5 cellular contexts compared by ENCODE assay signal in the genomic region with DNA sequence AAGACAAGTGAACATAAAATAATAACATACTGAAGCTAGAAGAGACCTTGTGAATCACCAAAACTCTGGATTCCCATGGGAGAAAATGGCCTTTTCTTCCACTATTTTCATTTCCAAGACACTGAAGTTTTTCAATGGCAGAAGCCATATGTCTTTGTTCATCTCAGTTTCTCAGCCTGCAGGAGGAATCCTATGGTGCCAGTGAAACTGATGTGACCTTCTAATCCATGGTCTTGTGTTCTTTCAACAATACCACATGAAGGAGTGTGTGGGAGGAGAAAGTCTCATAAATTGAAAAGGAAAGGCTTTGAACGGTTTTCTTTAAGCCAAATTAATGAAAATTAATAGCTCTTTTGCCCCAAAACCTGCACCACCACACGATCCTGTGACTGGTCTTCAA.
"Had no signal": no experiment of that assay in that cellular context is flagged by ENCODE, and none has a peak within 500 bp of the region (broad histone marks: within the 10 kb centered on the region; RNA-seq: fewer than 3 reads in every experiment).

No MANE protein-coding gene starts in this region.

- DNase-seq: IMR-90, KBM-7, KG1 had no signal

- ATAC-seq: HepG2, K562 had no signal
